Comparison of ENCODE assay signal across 23 cellular contexts in genomic region chr5:150116667-150117395, GRCh38. TPM values are rescaled to one million over a fixed set of nuclear protein-coding genes. Genes with fewer than 3 reads are reported as not detected.
DNase-seq lines count a peak whose midpoint lies in the region; ATAC-seq, FAIRE-seq and TF ChIP-seq lines count a peak whose summit lies in the region.
"Had no signal": no experiment of that assay in that cellular context is flagged by ENCODE, and none has a peak within 500 bp of the region (broad histone marks: within the 10 kb centered on the region; RNA-seq: fewer than 3 reads in every experiment).

No MANE protein-coding gene starts in this region.

- H3K36me3 ChIP-seq in trophoblast cell (ENCODE audit: control insufficient read depth in 1 of 2, insufficient read depth in 2 of 2, low read length in 2 of 2) (peaks cover 60 to 65% of the 10 kb centered on the region in 2 experiments), thyroid gland (no peaks in the 10 kb centered on the region), OCI-LY7 (ENCODE audit: insufficient read depth, low read length) (no peaks in the 10 kb centered on the region)
- H3K36me3 ChIP-seq: uterus had no signal

- no peak overlapping the region for H3K27ac Mint-ChIP-seq in activated T-helper 17 cell treated with anti-CD3 and anti-CD28 coated beads, Interleukin-2, amount 50 U/mL, for 72 hours
- H3K27ac Mint-ChIP-seq: activated CD4-positive, alpha-beta T cell treated with anti-CD3 and anti-CD28 coated beads, Interleukin-2, amount 10 ng/mL, durations not matched to agents 7 days and 5 days had no signal

- H3K36me3 Mint-ChIP-seq in activated T-helper 17 cell treated with anti-CD3 and anti-CD28 coated beads, Interleukin-2, amount 50 U/mL, for 72 hours (ENCODE audit: low read depth), result no peaks in the 10 kb centered on the region

- no peaks in the 10 kb centered on the region for H3K27me3 Mint-ChIP-seq in activated T-helper 17 cell treated with anti-CD3 and anti-CD28 coated beads, Interleukin-2, amount 50 U/mL, for 72 hours
- H3K27me3 Mint-ChIP-seq: activated CD4-positive, alpha-beta T cell treated with anti-CD3 and anti-CD28 coated beads, Interleukin-2, amount 10 ng/mL, durations not matched to agents 7 days and 5 days had no signal

- no peaks in the 10 kb centered on the region for H4K20me1 ChIP-seq in OCI-LY7 (ENCODE audit: insufficient read depth, low read length)
- H4K20me1 ChIP-seq: BLaER1 treated with 17β-estradiol and CSF1 and Interleukin-3, amounts not matched to agents 10 nM and 100 nM had no signal

- peak overlapping the region; percentile 63 for H4K8ac ChIP-seq in trophoblast cell (ENCODE audit: low read depth, low read length)

- no peak overlapping the region for H4K12ac ChIP-seq in trophoblast cell (ENCODE audit: low read depth, low read length)

- peaks cover 7% of the 10 kb centered on the region for H3K79me2 ChIP-seq in trophoblast cell (ENCODE audit: control insufficient read depth, insufficient read depth, low read length, poor library complexity)
- H3K79me2 ChIP-seq in OCI-LY7 (ENCODE audit: insufficient read depth, low read depth, low read length), result no peaks in the 10 kb centered on the region

- H2AK5ac ChIP-seq in trophoblast cell (ENCODE audit: low read length), result peak overlapping the region; percentile 72

- TF ChIP-seq CTCF in NB4 (IDR thresholded peaks at IDR 0.05; ENCODE audit: low read depth, low read length) (no peak), thyroid gland (IDR thresholded peaks at IDR 0.05) (no peak), OCI-LY7 (conservative IDR thresholded peaks at IDR 0.05; ENCODE audit: low read length) (no peak)

- peak overlapping the region; percentile 23 for H3K4ac ChIP-seq in trophoblast cell (ENCODE audit: low read depth, low read length)

- DNase-seq in GM12892 (ENCODE audit: insufficient read length) (peak; percentile 8), NB4 (ENCODE audit: low read depth) (peak; percentile 44), ecto neural progenitor cell (ENCODE audit: low spot score) (peak; percentile 47), trophoblast cell (peak; percentile 60 to 67), thyroid gland (no peak), OCI-LY7 (ENCODE audit: low spot score) (no peak)
- DNase-seq: activated CD4-positive, alpha-beta T cell treated with anti-CD3 and anti-CD28 coated beads, Interleukin-2, amount 10 ng/mL, durations not matched to agents 7 days and 5 days; activated T-cell treated with anti-CD3 and anti-CD28 coated beads, Interleukin-2, amount 50 U/mL, for 4 hours; central memory CD4-positive, alpha-beta T cell; DND-41; glutamatergic neuron; NCI-H1694 treated with DMSO at 0.1 percent for 48 hours; NCI-H524 treated with DMSO at 0.1 percent for 48 hours; nucleus accumbens; stimulated activated naive CD4-positive, alpha-beta T cell treated with Interleukin-2 at 50 U/mL for 16 hours; T-helper 1 cell had no signal

- no TSS peak for BruUV-seq in OCI-LY7 (replicated peaks; lab: Mats Ljungman, UMichigan)

- peak overlapping the region; percentile 77 for H2BK120ac ChIP-seq in trophoblast cell (ENCODE audit: insufficient read depth, low read length, poor library complexity)

- H3K27me3 ChIP-seq in trophoblast cell (ENCODE audit: insufficient read depth, low read length) (no peaks in the 10 kb centered on the region), thyroid gland (no peaks in the 10 kb centered on the region)
- H3K27me3 ChIP-seq: BLaER1 treated with 17β-estradiol and CSF1 and Interleukin-3, amounts not matched to agents 10 nM and 100 nM; uterus had no signal

- no peaks in the 10 kb centered on the region for H3K9me3 Mint-ChIP-seq in activated T-helper 17 cell treated with anti-CD3 and anti-CD28 coated beads, Interleukin-2, amount 50 U/mL, for 72 hours
- H3K9me3 Mint-ChIP-seq: activated CD4-positive, alpha-beta T cell treated with anti-CD3 and anti-CD28 coated beads, Interleukin-2, amount 10 ng/mL, durations not matched to agents 7 days and 5 days; activated T-cell treated with anti-CD3 and anti-CD28 coated beads, Interleukin-2, amount 50 U/mL, for 4 hours had no signal

- H3K4me2 ChIP-seq in trophoblast cell (ENCODE audit: low read length), result no peak overlapping the region
- no peak overlapping the region for H3K4me2 ChIP-seq in OCI-LY7 (ENCODE audit: low read length)

- no peak for FAIRE-seq in GM12892 (lab: Jason Lieb, UNC)
- FAIRE-seq: islet of Langerhans had no signal

- peak overlapping the region; percentile 76 for H3K27ac ChIP-seq in trophoblast cell (ENCODE audit: low read depth, low read length)
- H3K27ac ChIP-seq in thyroid gland, result no peak overlapping the region
- H3K27ac ChIP-seq in OCI-LY7 (ENCODE audit: low read depth, low read length, poor library complexity, severe bottlenecking), result no peak overlapping the region
- H3K27ac ChIP-seq: HL-60, uterus had no signal

- no CpG with 5 or more reads among the region's 10 CpGs for WGBS in trophoblast cell (ENCODE audit: extremely low coverage, insufficient coverage, insufficient read length)
- WGBS in thyroid gland, 2 donors, result 84 to 93% methylated on average over 6 to 10 of the region's 10 CpGs

- peak overlapping the region; percentile 78 for H2BK12ac ChIP-seq in trophoblast cell (ENCODE audit: low read length)

- no peak overlapping the region for H3K4me3 ChIP-seq in NB4 (ENCODE audit: low read depth, low read length)
- H3K4me3 ChIP-seq in trophoblast cell (ENCODE audit: low read depth, low read length), result no peak overlapping the region
- H3K4me3 ChIP-seq in thyroid gland (replicated peaks in 1 of 3), result no peak overlapping the region
- no peak overlapping the region for H3K4me3 ChIP-seq in OCI-LY7 (ENCODE audit: low read depth, low read length, poor library complexity, severe bottlenecking)
- H3K4me3 ChIP-seq: BLaER1 treated with 17β-estradiol and CSF1 and Interleukin-3, amounts not matched to agents 10 nM and 100 nM; skin epidermis; uterus had no signal

- H3K79me1 ChIP-seq in trophoblast cell (ENCODE audit: low read length), result peaks cover 38% of the 10 kb centered on the region

- peak overlapping the region; percentile 68 for H3K14ac ChIP-seq in trophoblast cell (ENCODE audit: low read length)

- no peak for ATAC-seq in activated T-helper 17 cell treated with anti-CD3 and anti-CD28 coated beads, Interleukin-2, amount 50 U/mL, for 72 hours (replicated peaks)
- ATAC-seq: activated T-cell treated with anti-CD3 and anti-CD28 coated beads, Interleukin-2, amount 50 U/mL, for 4 hours had no signal

- peak overlapping the region; percentile 26 for H3K18ac ChIP-seq in trophoblast cell (ENCODE audit: low read length)

- POLR2A ChIA-PET in OCI-LY7 (lab: Charles Lee), result no interaction called here

- H2AFZ ChIP-seq in trophoblast cell (ENCODE audit: insufficient read depth, low read length, poor library complexity) (no peak overlapping the region), OCI-LY7 (ENCODE audit: low read length) (no peak overlapping the region)

- no peak overlapping the region for H3K23ac ChIP-seq in trophoblast cell (ENCODE audit: low read length)

- H3K4me1 ChIP-seq in trophoblast cell (ENCODE audit: control insufficient read depth in 1 of 2, insufficient read depth in 2 of 2, low read length in 2 of 2) (peaks cover 39 to 45% of the 10 kb centered on the region in 2 experiments), thyroid gland (peaks cover 0 to 8% of the 10 kb centered on the region in 2 donors), OCI-LY7 (ENCODE audit: insufficient read depth, low read length, poor library complexity, severe bottlenecking) (no peaks in the 10 kb centered on the region)
- H3K4me1 ChIP-seq: uterus had no signal

- H3K9me3 ChIP-seq in trophoblast cell (ENCODE audit: insufficient read depth, low read depth, low read length), result peaks cover 5% of the 10 kb centered on the region
- H3K9me3 ChIP-seq in thyroid gland, result no peaks in the 10 kb centered on the region
- H3K9me3 ChIP-seq in OCI-LY7 (ENCODE audit: low read length), result no peaks in the 10 kb centered on the region
- H3K9me3 ChIP-seq: BLaER1 treated with 17β-estradiol and CSF1 and Interleukin-3, amounts not matched to agents 10 nM and 100 nM; uterus had no signal

- peak overlapping the region; percentile 83 for H2BK5ac ChIP-seq in trophoblast cell (ENCODE audit: low read depth, low read length, poor library complexity)

- CTCF ChIA-PET in OCI-LY7 (lab: Charles Lee; ENCODE audit: unreplicated experiment), result interaction anchor here (0.6 kb wide), 1 partner anchor 38 kb away, joined by 3 read pairs; no protein-coding TSS in a partner anchor

- no peak overlapping the region for H3K4me3 Mint-ChIP-seq in activated T-helper 17 cell treated with anti-CD3 and anti-CD28 coated beads, Interleukin-2, amount 50 U/mL, for 72 hours
- H3K4me3 Mint-ChIP-seq: activated CD4-positive, alpha-beta T cell treated with anti-CD3 and anti-CD28 coated beads, Interleukin-2, amount 10 ng/mL, durations not matched to agents 7 days and 5 days; activated T-cell treated with anti-CD3 and anti-CD28 coated beads, Interleukin-2, amount 50 U/mL, for 4 hours had no signal

- peak overlapping the region; percentile 88 for H4K91ac ChIP-seq in trophoblast cell (ENCODE audit: low read depth, low read length)

- no peaks in the 10 kb centered on the region for H3K4me1 Mint-ChIP-seq in activated T-helper 17 cell treated with anti-CD3 and anti-CD28 coated beads, Interleukin-2, amount 50 U/mL, for 72 hours

- intact Hi-C loops in thyroid gland (cut with DNase I), result no loop called here
- intact Hi-C loops in OCI-LY7 (cut with micrococcal nuclease; ENCODE audit: unreplicated experiment), result no loop called here

- no peaks in the 10 kb centered on the region for H3K9me2 ChIP-seq in OCI-LY7 (ENCODE audit: insufficient read depth, low read length)

- TF ChIP-seq POLR2A in GM12892 (IDR thresholded peaks at IDR 0.05; ENCODE audit: low read depth, low read length), result no peak
- no peak for TF ChIP-seq POLR2A in NB4 (IDR thresholded peaks at IDR 0.05; ENCODE audit: extremely low read depth, insufficient read length)
- no peak for TF ChIP-seq POLR2A in thyroid gland (IDR thresholded peaks at IDR 0.05)

- H3K9ac ChIP-seq in trophoblast cell (ENCODE audit: low read length), result no peak overlapping the region

RNA-seq across cellular contexts. Expression of gene CSF1R, which starts 30.5 kb away (rescaled TPM):
- polyA plus RNA-seq in GM12892 (2012; ENCODE audit: missing spikeins), result 0.68 TPM
- 42.3 and 43.7 TPM in 2 replicates for polyA plus RNA-seq in trophoblast cell (2013)
- total RNA-seq in activated T-helper 17 cell treated with anti-CD3 and anti-CD28 coated beads, Interleukin-2, amount 50 U/mL, for 72 hours, result 1 to 10 TPM in 1 of 2 donors, under 1 TPM in 1; 0.87 to 2.8 TPM
- total RNA-seq in thyroid gland (10 to 100 TPM in 3 of 4 donors, 1 to 10 TPM in 1; 9.1 to 14.1 (median 11.4) TPM), OCI-LY7 (2022) (not detected in 2 replicates)
- total RNA-seq in OCI-LY7 (2014; rRNA removed; shearing (Covaris generic)), result not detected in 2 replicates

RNA-seq across cellular contexts. Expression of gene PDGFRB, which starts 38.8 kb away (rescaled TPM):
- polyA plus RNA-seq in GM12892 (2012; ENCODE audit: missing spikeins), result 0.89 TPM
- polyA plus RNA-seq in trophoblast cell (2013), result 91.3 and 93.4 TPM in 2 replicates
- under 1 TPM; 0.26 to 0.76 TPM for total RNA-seq in activated T-helper 17 cell treated with anti-CD3 and anti-CD28 coated beads, Interleukin-2, amount 50 U/mL, for 72 hours
- 100 to 1,000 TPM in 2 of 4 donors, 10 to 100 TPM in 2; 47.3 to 108 (median 84.8) TPM for total RNA-seq in thyroid gland
- 0.80 and 3.0 TPM in 2 replicates for total RNA-seq in OCI-LY7 (2014; rRNA removed; shearing (Covaris generic))
- total RNA-seq in OCI-LY7 (2022), result 0.23 TPM in 1 of 2 replicates, not detected in the other

RNA-seq across cellular contexts. Expression of gene CDX1, which starts 49.7 kb away (rescaled TPM):
- polyA plus RNA-seq in GM12892 (2012; ENCODE audit: missing spikeins), result not detected
- 9.7 and 11.3 TPM in 2 replicates for polyA plus RNA-seq in trophoblast cell (2013)
- not detected for total RNA-seq in activated T-helper 17 cell treated with anti-CD3 and anti-CD28 coated beads, Interleukin-2, amount 50 U/mL, for 72 hours
- not detected for total RNA-seq in thyroid gland
- not detected in 2 replicates for total RNA-seq in OCI-LY7 (2014; rRNA removed; shearing (Covaris generic))
- total RNA-seq in OCI-LY7 (2022), result not detected in 2 replicates
- total RNA-seq: activated CD4-positive, alpha-beta T cell treated with anti-CD3 and anti-CD28 coated beads, Interleukin-2, amount 10 ng/mL, durations not matched to agents 7 days and 5 days; LHCN-M2 had no signal

Comparison
In these comparisons a context has a peak if more than half of its experiments do, and no peak if none do; other contexts are left out.
1. DNase-seq: peak in GM12892 (single experiment), NB4 (single experiment), ecto neural progenitor cell (single experiment) and trophoblast cell (2 of 2); none in thyroid gland (0 of 2) and OCI-LY7 (single experiment).
2. RNA of gene PDGFRB, which starts 38.8 kb away (total RNA-seq): 47.3 to 108 TPM in thyroid gland; 0.23 to 3.0 TPM in OCI-LY7 and 0.26 to 0.76 TPM in activated T-helper 17 cell treated with anti-CD3 and anti-CD28 coated beads, Interleukin-2, amount 50 U/mL, for 72 hours; every median in the first group is over 10 times any median in the second.